26 cellular contexts compared by ENCODE assay signal in the genomic region with DNA sequence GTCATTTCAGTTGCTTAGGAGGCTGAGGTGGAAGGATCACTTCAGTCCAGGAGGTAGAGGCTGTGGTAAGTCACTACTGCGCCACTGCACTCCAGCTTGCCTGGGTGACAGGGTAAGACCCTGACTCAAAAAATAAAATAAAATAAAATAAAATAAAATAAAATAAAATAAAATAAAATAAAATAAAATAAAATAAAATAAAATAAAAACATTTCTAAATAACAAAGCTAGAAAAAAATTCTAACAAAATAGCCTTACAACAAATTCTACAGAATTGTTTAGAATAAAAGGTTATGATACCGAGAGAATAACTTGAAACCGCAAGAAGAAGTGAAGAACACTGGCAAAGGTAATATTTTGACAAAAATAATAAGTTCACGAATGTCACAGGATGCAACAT.
"Had no signal": no experiment of that assay in that cellular context is flagged by ENCODE, and none has a peak within 500 bp of the region (broad histone marks: within the 10 kb centered on the region; RNA-seq: fewer than 3 reads in every experiment).

No MANE protein-coding gene starts in this region.

- FAIRE-seq: colon, endometrium, endothelial cell of umbilical vein, frontal cortex had no signal

- ATAC-seq: effector memory CD8-positive, alpha-beta T cell; esophagus mucosa; foreskin keratinocyte; gastrocnemius medialis; gastroesophageal sphincter; heart left ventricle; heart right ventricle had no signal

- H3K4me3 Mint-ChIP-seq: dendritic cell treated with granulocyte-macrophage colony-stimulating factor and Interleukin-4, amounts not matched to agents 40 ng/mL and 50 ng/mL, for 4 days; effector memory CD8-positive, alpha-beta T cell; endodermal cell had no signal

- H3K9me3 Mint-ChIP-seq: endodermal cell had no signal

- H3K27ac Mint-ChIP-seq: dendritic cell treated with granulocyte-macrophage colony-stimulating factor and Interleukin-4, amounts not matched to agents 40 ng/mL and 50 ng/mL, for 4 days; effector memory CD8-positive, alpha-beta T cell; endodermal cell had no signal

- DNase-seq: colonic mucosa; cortex of kidney; dermis blood vessel endothelial cell; dorsolateral prefrontal cortex; effector CD4-positive, alpha-beta T cell; effector CD8-positive, alpha-beta T cell; effector memory CD4-positive, alpha-beta T cell; effector memory CD8-positive, alpha-beta T cell; endodermal cell; erythroblast; esophagus squamous epithelium; foreskin fibroblast; foreskin keratinocyte; foreskin melanocyte; gastrocnemius medialis; glutamatergic neuron; head of caudate nucleus; heart left ventricle; heart right ventricle had no signal

- H3K27me3 Mint-ChIP-seq: dendritic cell treated with granulocyte-macrophage colony-stimulating factor and Interleukin-4, amounts not matched to agents 40 ng/mL and 50 ng/mL, for 4 days; effector memory CD8-positive, alpha-beta T cell had no signal
